1 cellular context compared by ENCODE assay signal in genomic region chr12:3491938-3492867, GRCh38.
TF ChIP-seq lines count a peak whose summit lies in the region.

No MANE protein-coding gene starts in this region.

TF ChIP-seq in GM12878, 131 proteins besides CTCF, POLR2A, EP300 and RAD21 (continued from another document):
- TF ChIP-seq PRDM15 (CRISPR knock-in tag; IDR thresholded peaks at IDR 0.05), result no peak
